In the genomic region with DNA sequence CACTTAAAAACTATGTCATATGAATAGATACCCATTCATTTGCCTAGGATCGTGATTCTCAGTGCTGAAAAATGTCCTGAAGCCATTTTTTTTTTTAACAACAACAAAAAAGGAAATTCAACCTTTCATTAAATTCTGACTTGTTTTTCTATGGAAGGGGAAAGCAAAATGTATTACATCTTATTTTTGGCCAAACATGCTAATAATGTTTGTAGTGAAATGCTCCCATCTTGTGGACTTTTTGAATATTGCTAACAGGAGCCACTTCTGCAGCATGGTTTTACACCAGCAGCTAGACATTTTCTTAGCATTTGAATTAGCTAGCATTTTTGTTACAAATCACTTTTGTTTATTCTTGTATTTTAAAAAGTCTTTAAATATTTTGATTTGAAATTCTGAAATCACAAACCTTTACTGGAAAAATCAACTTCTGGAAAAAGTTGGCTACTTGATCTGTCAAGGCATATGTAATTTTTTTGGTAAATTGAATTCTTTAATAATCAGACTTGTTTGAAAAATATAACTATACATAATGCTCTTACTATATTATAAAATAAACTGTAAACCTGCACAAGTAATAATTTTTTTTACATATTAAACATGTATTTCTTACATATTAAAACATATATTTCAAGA, we compare ENCODE assay signal across 9 cellular contexts.
A peak's percentile ranks its signal among the peaks of the same experiment; 100 is the strongest.
DNase-seq lines count a peak whose midpoint lies in the region; ATAC-seq and TF ChIP-seq lines count a peak whose summit lies in the region.
"Had no signal": no experiment of that assay in that cellular context is flagged by ENCODE, and none has a peak within 500 bp of the region (broad histone marks: within the 10 kb centered on the region; RNA-seq: fewer than 3 reads in every experiment).

No MANE protein-coding gene starts in this region.

- WGBS in spleen, 5 donors: 88 to 96% (median 93%) methylated on average over 1 of the region's 1 CpG

- intact Hi-C loops in spleen (cut with DNase I; ENCODE audit: low total_unique reads): no loop called here

- H3K4me1 Mint-ChIP-seq in stimulated activated naive B cell treated with anti-CD40 and anti-IgM and Interleukin-4, amounts not matched to agents 10 μg/mL and 1 μg/mL and 100 μg/mL, for 72 hours: no peaks in the 10 kb centered on the region
- H3K4me1 Mint-ChIP-seq in activated T-helper 17 cell treated with anti-CD3 and anti-CD28 coated beads, Interleukin-2, amount 50 U/mL, for 72 hours: no peaks in the 10 kb centered on the region

- DNase-seq in D341Med (ENCODE audit: low spot score): peak; percentile 38
- DNase-seq in HuH-7 (ENCODE audit: low spot score): peak; percentile 10
- no peak for DNase-seq in RWPE2 (ENCODE audit: low spot score)
- peak; percentile 48 for DNase-seq in fibroblast of villous mesenchyme (ENCODE audit: low read depth)
- no peak for DNase-seq in spleen
- DNase-seq in stimulated activated naive B cell treated with anti-CD40 and anti-IgM and Interleukin-4, amounts not matched to agents 10 μg/mL and 1 μg/mL and 100 μg/mL, for 72 hours: no peak

- H3K9me3 Mint-ChIP-seq in stimulated activated naive B cell treated with anti-CD40 and anti-IgM and Interleukin-4, amounts not matched to agents 10 μg/mL and 1 μg/mL and 100 μg/mL, for 72 hours: peaks cover 1 to 9% of the 10 kb centered on the region in 2 donors
- no peaks in the 10 kb centered on the region for H3K9me3 Mint-ChIP-seq in activated T-helper 17 cell treated with anti-CD3 and anti-CD28 coated beads, Interleukin-2, amount 50 U/mL, for 72 hours

- H3K4me3 Mint-ChIP-seq in stimulated activated naive B cell treated with anti-CD40 and anti-IgM and Interleukin-4, amounts not matched to agents 10 μg/mL and 1 μg/mL and 100 μg/mL, for 72 hours: no peak overlapping the region
- H3K4me3 Mint-ChIP-seq in activated T-helper 17 cell treated with anti-CD3 and anti-CD28 coated beads, Interleukin-2, amount 50 U/mL, for 72 hours: no peak overlapping the region

- H3K27me3 ChIP-seq in RWPE2 (ENCODE audit: insufficient read depth, poor library complexity, severe bottlenecking): no peaks in the 10 kb centered on the region
- H3K27me3 ChIP-seq in spleen (replicated peaks in 1 of 7): no peaks in the 10 kb centered on the region
- H3K27me3 ChIP-seq: SJSA1 had no signal

- no peak overlapping the region for H3K4me3 ChIP-seq in RWPE2 (ENCODE audit: severe bottlenecking)
- H3K4me3 ChIP-seq in fibroblast of villous mesenchyme (ENCODE audit: low read depth, low read length): no peak overlapping the region
- H3K4me3 ChIP-seq in spleen: no peak overlapping the region
- H3K4me3 ChIP-seq: SJSA1 had no signal

- ATAC-seq in RWPE2 (ENCODE audit: low read depth) (no peak), GM21515 (IDR thresholded peaks at IDR 0.05; ENCODE audit: unreplicated experiment) (no peak)
- no peak for ATAC-seq in stimulated activated naive B cell treated with anti-CD40 and anti-IgM and Interleukin-4, amounts not matched to agents 10 μg/mL and 1 μg/mL and 100 μg/mL, for 72 hours (replicated peaks)
- no peak for ATAC-seq in activated T-helper 17 cell treated with anti-CD3 and anti-CD28 coated beads, Interleukin-2, amount 50 U/mL, for 72 hours (replicated peaks)

- no peaks in the 10 kb centered on the region for H3K4me1 ChIP-seq in RWPE2 (ENCODE audit: insufficient read depth, poor library complexity, severe bottlenecking)
- H3K4me1 ChIP-seq in spleen: no peaks in the 10 kb centered on the region
- H3K4me1 ChIP-seq: SJSA1 had no signal

- H3K36me3 ChIP-seq in RWPE2 (ENCODE audit: low read depth): no peaks in the 10 kb centered on the region; the same call in 1 of the 2 replicates
- peaks cover 0 to 78% (median 27%) of the 10 kb centered on the region in 6 donors for H3K36me3 ChIP-seq in spleen

- H3K27ac Mint-ChIP-seq in stimulated activated naive B cell treated with anti-CD40 and anti-IgM and Interleukin-4, amounts not matched to agents 10 μg/mL and 1 μg/mL and 100 μg/mL, for 72 hours: no peak overlapping the region
- H3K27ac Mint-ChIP-seq in activated T-helper 17 cell treated with anti-CD3 and anti-CD28 coated beads, Interleukin-2, amount 50 U/mL, for 72 hours: no peak overlapping the region

- no peaks in the 10 kb centered on the region for H3K9me3 ChIP-seq in RWPE2 (ENCODE audit: severe bottlenecking)
- peaks cover 0 to 8% (median 3%) of the 10 kb centered on the region in 8 donors for H3K9me3 ChIP-seq in spleen
- H3K9me3 ChIP-seq: SJSA1 had no signal

- peaks cover 31 to 49% of the 10 kb centered on the region in 2 donors for H3K36me3 Mint-ChIP-seq in stimulated activated naive B cell treated with anti-CD40 and anti-IgM and Interleukin-4, amounts not matched to agents 10 μg/mL and 1 μg/mL and 100 μg/mL, for 72 hours
- peaks cover 52% of the 10 kb centered on the region for H3K36me3 Mint-ChIP-seq in activated T-helper 17 cell treated with anti-CD3 and anti-CD28 coated beads, Interleukin-2, amount 50 U/mL, for 72 hours (ENCODE audit: low read depth)

- no peaks in the 10 kb centered on the region for H3K27me3 Mint-ChIP-seq in stimulated activated naive B cell treated with anti-CD40 and anti-IgM and Interleukin-4, amounts not matched to agents 10 μg/mL and 1 μg/mL and 100 μg/mL, for 72 hours
- no peaks in the 10 kb centered on the region for H3K27me3 Mint-ChIP-seq in activated T-helper 17 cell treated with anti-CD3 and anti-CD28 coated beads, Interleukin-2, amount 50 U/mL, for 72 hours

- TF ChIP-seq POLR2A in spleen (IDR thresholded peaks at IDR 0.05): no peak

- TF ChIP-seq CTCF in RWPE2 (IDR thresholded peaks at IDR 0.05; ENCODE audit: poor library complexity, severe bottlenecking): peak; percentile 61
- peak; percentile 54 for TF ChIP-seq CTCF in fibroblast of villous mesenchyme (IDR thresholded peaks at IDR 0.05; ENCODE audit: insufficient read depth, low read depth, low read length)
- peak in 6 of 11 experiments; percentile 21 to 52 (median 38) for TF ChIP-seq CTCF in spleen (IDR thresholded peaks at IDR 0.05 in 8 of 11, conservative IDR thresholded peaks at IDR 0.05 in 3 of 11)

- no peak overlapping the region for H3K27ac ChIP-seq in RWPE2 (ENCODE audit: poor library complexity, severe bottlenecking)
- H3K27ac ChIP-seq in spleen: no peak overlapping the region
- H3K27ac ChIP-seq: SJSA1 had no signal

Comparison
In these comparisons a context has a peak if more than half of its experiments do, and no peak if none do; other contexts are left out.
1. DNase-seq: peak in D341Med (single experiment), HuH-7 (single experiment) and fibroblast of villous mesenchyme (single experiment); none in RWPE2 (single experiment), spleen (single experiment) and stimulated activated naive B cell treated with anti-CD40 and anti-IgM and Interleukin-4, amounts not matched to agents 10 μg/mL and 1 μg/mL and 100 μg/mL, for 72 hours (single experiment).
2. Peak in every context shown above with its lines, with median percentiles within 50 percentile points of each other: CTCF ChIP-seq.